9 cellular contexts compared by ENCODE assay signal in genomic region chr10:79159785-79160184, GRCh38.
A peak's percentile ranks its signal among the peaks of the same experiment; 100 is the strongest.
DNase-seq lines count a peak whose midpoint lies in the region; ATAC-seq and TF ChIP-seq lines count a peak whose summit lies in the region.
"Had no signal": no experiment of that assay in that cellular context is flagged by ENCODE, and none has a peak within 500 bp of the region (broad histone marks: within the 10 kb centered on the region; RNA-seq: fewer than 3 reads in every experiment).

No MANE protein-coding gene starts in this region.

- peak in 1 of 4 donors; percentile 41 for TF ChIP-seq EP300 in sigmoid colon (IDR thresholded peaks at IDR 0.05)

- WGBS in body of pancreas, 2 donors: 57 to 74% methylated on average over 8 to 15 of the region's 15 CpGs
- 41% methylated on average over 12 of the region's 15 CpGs for WGBS in hepatocyte (ENCODE audit: low lambda C conversion rate, missing lambda C conversion rate)
- 76 to 83% methylated on average over 15 of the region's 15 CpGs for WGBS in sigmoid colon, 2 donors

- H3K36me3 ChIP-seq in body of pancreas (replicated peaks in 1 of 2; ENCODE audit: insufficient read depth in 1 of 2, low read depth in 2 of 2): no peaks in the 10 kb centered on the region
- no peaks in the 10 kb centered on the region for H3K36me3 ChIP-seq in hepatocyte (replicated peaks; ENCODE audit: insufficient read depth, low read depth)
- peaks cover 0 to 4% (median 0%) of the 10 kb centered on the region in 4 donors for H3K36me3 ChIP-seq in sigmoid colon

- H3K4me3 ChIP-seq in body of pancreas: no peak overlapping the region
- H3K4me3 ChIP-seq in hepatocyte: no peak overlapping the region
- no peak overlapping the region for H3K4me3 ChIP-seq in sigmoid colon

- H4K20me1 ChIP-seq in hepatocyte (ENCODE audit: insufficient read depth, poor library complexity, severe bottlenecking): peaks cover 88% of the 10 kb centered on the region

- no peaks in the 10 kb centered on the region for H3K9me2 ChIP-seq in hepatocyte (replicated peaks; ENCODE audit: insufficient read depth)

- TF ChIP-seq CTCF in body of pancreas (IDR thresholded peaks at IDR 0.05): no peak
- TF ChIP-seq CTCF in hepatocyte (IDR thresholded peaks at IDR 0.05; ENCODE audit: poor library complexity): no peak
- TF ChIP-seq CTCF in sigmoid colon (IDR thresholded peaks at IDR 0.05): no peak

- H2AFZ ChIP-seq in hepatocyte: no peak overlapping the region

- ATAC-seq in body of pancreas (no peak), GM19397 (IDR thresholded peaks at IDR 0.05; ENCODE audit: unreplicated experiment) (no peak), HG02588 (IDR thresholded peaks at IDR 0.05; ENCODE audit: unreplicated experiment) (no peak)

- H3K4me1 ChIP-seq in body of pancreas (peaks cover 79% of the 10 kb centered on the region), hepatocyte (ENCODE audit: insufficient read depth) (peaks cover 75% of the 10 kb centered on the region), sigmoid colon (peaks cover 0 to 100% (median 94%) of the 10 kb centered on the region in 4 donors)

- H3K27me3 ChIP-seq in body of pancreas (no peaks in the 10 kb centered on the region), hepatocyte (no peaks in the 10 kb centered on the region), sigmoid colon (no peaks in the 10 kb centered on the region)

- TF ChIP-seq POLR2A in body of pancreas (IDR thresholded peaks at IDR 0.05): no peak
- TF ChIP-seq POLR2A in sigmoid colon (IDR thresholded peaks at IDR 0.05): no peak

- peak; percentile 53 for DNase-seq in EL
- DNase-seq in body of pancreas: peak in 3 of 4 donors; percentile 44 to 53 (median 51)
- DNase-seq in hepatocyte (ENCODE audit: low spot score): no peak
- DNase-seq in sigmoid colon: peak; percentile 92
- DNase-seq in NCI-H524 treated with DMSO at 0.1 percent for 48 hours (lab: John Stamatoyannopoulos, UW): no peak
- DNase-seq in DMS53 treated with DMSO at 0.1 percent for 48 hours (lab: John Stamatoyannopoulos, UW; ENCODE audit: unreplicated experiment): no peak
- DNase-seq: CD8-positive, alpha-beta memory T cell had no signal

- H3K9me3 ChIP-seq in body of pancreas (no peaks in the 10 kb centered on the region), hepatocyte (ENCODE audit: low read depth) (no peaks in the 10 kb centered on the region), sigmoid colon (no peaks in the 10 kb centered on the region)

- intact Hi-C loops in body of pancreas (cut with DNase I) (no loop called here), sigmoid colon (cut with DNase I) (no loop called here)

- peak overlapping the region; percentile 25 to 92 (median 85) for H3K27ac ChIP-seq in body of pancreas
- H3K27ac ChIP-seq in hepatocyte: peak overlapping the region; percentile 69
- H3K27ac ChIP-seq in sigmoid colon: peak overlapping the region; percentile 85 to 92 (median 88)

- H3K4me2 ChIP-seq in hepatocyte: peak overlapping the region; percentile 41

- peaks cover 83% of the 10 kb centered on the region for H3K79me2 ChIP-seq in hepatocyte

Comparison
In these comparisons a context has a peak if more than half of its experiments do, and no peak if none do; other contexts are left out.
1. DNase-seq: peak in EL (single experiment), body of pancreas (3 of 4) and sigmoid colon (single experiment); none in hepatocyte (single experiment), NCI-H524 treated with DMSO at 0.1 percent for 48 hours (single experiment) and DMS53 treated with DMSO at 0.1 percent for 48 hours (single experiment).
2. Peak in every context shown above with its lines, with median percentiles within 50 percentile points of each other: H3K27ac ChIP-seq.